1 cellular context compared by ENCODE assay signal in genomic region chr3:94862703-94863102, GRCh38.
TF ChIP-seq lines count a peak whose summit lies in the region.

No MANE protein-coding gene starts in this region.

TF ChIP-seq in SK-N-SH treated with all-trans-retinoic acid at 6 μM for 48 hours, 23 proteins besides CTCF, POLR2A, EP300 and RAD21 (continued from another document):
- no peak for TF ChIP-seq ARNTL (CRISPR knock-in tag; IDR thresholded peaks at IDR 0.05; ENCODE audit: borderline replicate concordance, low read depth)
- TF ChIP-seq CSRNP3 (CRISPR knock-in tag; IDR thresholded peaks at IDR 0.05), result no peak
- no peak for TF ChIP-seq CSDC2 (CRISPR knock-in tag; IDR thresholded peaks at IDR 0.05)
- TF ChIP-seq POU6F1 (CRISPR knock-in tag; IDR thresholded peaks at IDR 0.05; ENCODE audit: borderline replicate concordance, low read depth), result no peak
- TF ChIP-seq OSR1 (CRISPR knock-in tag; IDR thresholded peaks at IDR 0.05), result no peak
